Comparison of ENCODE assay signal across 1 cellular context in genomic region chr10:31648966-31649365, GRCh38.
TF ChIP-seq lines count a peak whose summit lies in the region.

No MANE protein-coding gene starts in this region.

TF ChIP-seq in SK-N-SH, 30 proteins besides CTCF, POLR2A, EP300 and RAD21 (continued from another document):
- TF ChIP-seq REST (IDR thresholded peaks at IDR 0.05; ENCODE audit: low read depth, low read length) = no peak
- TF ChIP-seq JUND (IDR thresholded peaks at IDR 0.05) = no peak
- TF ChIP-seq SMC3 (IDR thresholded peaks at IDR 0.05; ENCODE audit: low read depth, low read length) = no peak
- TF ChIP-seq NFIC (IDR thresholded peaks at IDR 0.05; ENCODE audit: borderline replicate concordance) = no peak
- TF ChIP-seq ZBTB33 (IDR thresholded peaks at IDR 0.05; ENCODE audit: borderline replicate concordance, low read depth) = no peak
- TF ChIP-seq RXRA (IDR thresholded peaks at IDR 0.05; ENCODE audit: borderline replicate concordance, low read depth) = no peak
- TF ChIP-seq GATA2 (CRISPR knock-in tag; IDR thresholded peaks at IDR 0.05) = no peak
- TF ChIP-seq SIN3A (IDR thresholded peaks at IDR 0.05; ENCODE audit: borderline replicate concordance, low read depth, low read length) = no peak
- TF ChIP-seq RFX5 (IDR thresholded peaks at IDR 0.05; ENCODE audit: low read length) = no peak
- TF ChIP-seq USF1 (IDR thresholded peaks at IDR 0.05; ENCODE audit: borderline replicate concordance, low read depth) = no peak
- TF ChIP-seq EZH2phosphoT487 (IDR thresholded peaks at IDR 0.05; ENCODE audit: borderline replicate concordance, low read depth) = no peak
- no peak for TF ChIP-seq TAF1 (IDR thresholded peaks at IDR 0.05; ENCODE audit: borderline replicate concordance, low read depth, low read length)
- TF ChIP-seq PBX3 (IDR thresholded peaks at IDR 0.05) = no peak
- TF ChIP-seq IRF3 (IDR thresholded peaks at IDR 0.05; ENCODE audit: low read depth, low read length) = no peak
- no peak for TF ChIP-seq TCF12 (IDR thresholded peaks at IDR 0.05)
- TF ChIP-seq RCOR1 (IDR thresholded peaks at IDR 0.05; ENCODE audit: low read length) = no peak
- TF ChIP-seq FOXJ3 (CRISPR knock-in tag; IDR thresholded peaks at IDR 0.05) = no peak
